20 cellular contexts compared by ENCODE assay signal in genomic region chr9:75188756-75189155, GRCh38.
"Had no signal": no experiment of that assay in that cellular context is flagged by ENCODE, and none has a peak within 500 bp of the region (broad histone marks: within the 10 kb centered on the region; RNA-seq: fewer than 3 reads in every experiment).

No MANE protein-coding gene starts in this region.

- H3K36me3 Mint-ChIP-seq: natural killer cell had no signal

- H3K4me3 Mint-ChIP-seq: activated naive CD4-positive, alpha-beta T cell treated with anti-CD3 and anti-CD28 coated beads, Interleukin-2, amount 50 U/mL, for 24 hours; activated T-cell treated with anti-CD3 and anti-CD28 coated beads, Interleukin-2, amount 50 U/mL, for 4 hours; dendritic cell treated with granulocyte-macrophage colony-stimulating factor and Interleukin-4, amounts not matched to agents 40 ng/mL and 50 ng/mL, for 4 days; natural killer cell; stimulated activated memory B cell treated with anti-CD40 and anti-IgM and Interleukin-4, amounts not matched to agents 10 μg/mL and 1 μg/mL and 100 μg/mL, for 72 hours had no signal

- H3K27ac ChIP-seq: cardiac muscle cell, lower lobe of right lung, neutrophil, parathyroid adenoma, right lobe of liver, thyroid gland had no signal

- H3K27me3 ChIP-seq: cardiac muscle cell, neutrophil, right lobe of liver, thyroid gland had no signal

- H3K36me3 ChIP-seq: cardiac muscle cell, lower lobe of right lung, right lobe of liver, thyroid gland had no signal

- H3K9me3 Mint-ChIP-seq: activated naive CD4-positive, alpha-beta T cell treated with anti-CD3 and anti-CD28 coated beads, Interleukin-2, amount 50 U/mL, for 24 hours; activated T-cell treated with anti-CD3 and anti-CD28 coated beads, Interleukin-2, amount 50 U/mL, for 4 hours; dendritic cell treated with granulocyte-macrophage colony-stimulating factor and Interleukin-4, amounts not matched to agents 40 ng/mL and 50 ng/mL, for 4 days; natural killer cell; stimulated activated memory B cell treated with anti-CD40 and anti-IgM and Interleukin-4, amounts not matched to agents 10 μg/mL and 1 μg/mL and 100 μg/mL, for 72 hours had no signal

- H3K27me3 Mint-ChIP-seq: activated naive CD4-positive, alpha-beta T cell treated with anti-CD3 and anti-CD28 coated beads, Interleukin-2, amount 50 U/mL, for 24 hours; dendritic cell treated with granulocyte-macrophage colony-stimulating factor and Interleukin-4, amounts not matched to agents 40 ng/mL and 50 ng/mL, for 4 days; stimulated activated memory B cell treated with anti-CD40 and anti-IgM and Interleukin-4, amounts not matched to agents 10 μg/mL and 1 μg/mL and 100 μg/mL, for 72 hours had no signal

- DNase-seq: activated CD4-positive, alpha-beta T cell treated with anti-CD3 and anti-CD28 coated beads for 1 hour; activated CD4-positive, alpha-beta T cell treated with anti-CD3 and anti-CD28 coated beads, Interleukin-2, amount 50 U/mL, for 48 hours; activated effector memory CD4-positive, alpha-beta T cell treated with anti-CD3 and anti-CD28 coated beads, Interleukin-2, amount 50 U/mL, for 16 hours; activated T-cell treated with anti-CD3 and anti-CD28 coated beads, Interleukin-2, amount 50 U/mL, for 4 hours; amniotic stem cell; effector CD8-positive, alpha-beta T cell; foreskin fibroblast; glutamatergic neuron; hippocampal formation; lower lobe of right lung; natural killer cell; right lobe of liver; stimulated activated CD4-positive, alpha-beta T cell treated with anti-CD3 and anti-CD28 coated beads, Interleukin-4, amount 100 ng/mL, for 24 hours; thyroid gland had no signal

- H3K4me1 ChIP-seq: parathyroid adenoma, right lobe of liver, thyroid gland had no signal

- ATAC-seq: lower lobe of right lung; right lobe of liver; stimulated activated memory B cell treated with anti-CD40 and anti-IgM and Interleukin-4, amounts not matched to agents 10 μg/mL and 1 μg/mL and 100 μg/mL, for 72 hours had no signal

- H3K9me3 ChIP-seq: lower lobe of right lung, neutrophil, right lobe of liver, thyroid gland had no signal

- H3K4me3 ChIP-seq: cardiac muscle cell, lower lobe of right lung, right lobe of liver, thyroid gland had no signal

- H3K27ac Mint-ChIP-seq: activated naive CD4-positive, alpha-beta T cell treated with anti-CD3 and anti-CD28 coated beads, Interleukin-2, amount 50 U/mL, for 24 hours; dendritic cell treated with granulocyte-macrophage colony-stimulating factor and Interleukin-4, amounts not matched to agents 40 ng/mL and 50 ng/mL, for 4 days; natural killer cell; stimulated activated memory B cell treated with anti-CD40 and anti-IgM and Interleukin-4, amounts not matched to agents 10 μg/mL and 1 μg/mL and 100 μg/mL, for 72 hours had no signal
